In genomic region chr16:66275795-66276428, GRCh38 we compare ENCODE assay signal across 8 cellular contexts.
A peak's percentile ranks its signal among the peaks of the same experiment; 100 is the strongest.
DNase-seq lines count a peak whose midpoint lies in the region; ATAC-seq and TF ChIP-seq lines count a peak whose summit lies in the region.

No MANE protein-coding gene starts in this region.

- DNase-seq in AG08395 (ENCODE audit: low spot score) (peak; percentile 75), GM12864 (ENCODE audit: low read depth) (no peak), NCI-H226 (peak; percentile 63), adipocyte (ENCODE audit: low read depth) (peak; percentile 56), iPS-NIHi7 (ENCODE audit: extremely low spot score) (peak; percentile 79), ureter (ENCODE audit: low spot score) (peak; percentile 54), occipital lobe (lab: John Stamatoyannopoulos, UW) (no peak)

- peak overlapping the region; percentile 12 for H3K9ac ChIP-seq in adipocyte (ENCODE audit: low read length)

- peaks cover 4% of the 10 kb centered on the region for H3K27me3 ChIP-seq in adipocyte (replicated peaks; ENCODE audit: control insufficient read depth, insufficient read depth, low read length)

- H3K4me3 ChIP-seq in GM12864 (ENCODE audit: low read depth, low read length) (no peak overlapping the region), adipocyte (ENCODE audit: low read length) (no peak overlapping the region)

- no peaks in the 10 kb centered on the region for H3K36me3 ChIP-seq in adipocyte (ENCODE audit: control insufficient read depth, insufficient read depth, low read length, severe bottlenecking)

- TF ChIP-seq CTCF in GM12864 (IDR thresholded peaks at IDR 0.05; ENCODE audit: low read depth, low read length, missing control alignments), result peak; percentile 79

- no peak for ATAC-seq in HG02571 (IDR thresholded peaks at IDR 0.05; ENCODE audit: unreplicated experiment)

- H3K4me1 ChIP-seq in adipocyte (ENCODE audit: control insufficient read depth, insufficient read depth, low read length), result peaks cover 15% of the 10 kb centered on the region

- peaks cover 5% of the 10 kb centered on the region for H3K9me3 ChIP-seq in adipocyte (ENCODE audit: control insufficient read depth, low read length)

Comparison
In these comparisons a context has a peak if more than half of its experiments do, and no peak if none do; other contexts are left out.
1. DNase-seq: peak in AG08395 (single experiment), NCI-H226 (single experiment), adipocyte (single experiment), iPS-NIHi7 (single experiment) and ureter (single experiment); none in GM12864 (single experiment) and occipital lobe (single experiment).